27 cellular contexts compared by ENCODE assay signal in genomic region chr2:24363306-24363705, GRCh38.
"Had no signal": no experiment of that assay in that cellular context is flagged by ENCODE, and none has a peak within 500 bp of the region (broad histone marks: within the 10 kb centered on the region; RNA-seq: fewer than 3 reads in every experiment).

No MANE protein-coding gene starts in this region.

- ATAC-seq: activated naive CD8-positive, alpha-beta T cell treated with anti-CD3 and anti-CD28 coated beads, Interleukin-2, amount 50 U/mL, for 24 hours; left lung; lower lobe of right lung; mucosa of descending colon; right lobe of liver; WTC11 had no signal

- H3K36me3 ChIP-seq: breast epithelium, left lung, lower lobe of right lung, ovary, right lobe of liver, upper lobe of left lung had no signal

- H3K27me3 Mint-ChIP-seq: activated naive CD8-positive, alpha-beta T cell treated with anti-CD3 and anti-CD28 coated beads, Interleukin-2, amount 50 U/mL, for 24 hours; activated T-cell treated with anti-CD3 and anti-CD28 coated beads, Interleukin-2, amount 50 U/mL, for 24 hours; progenitor cell of endocrine pancreas; stimulated activated naive CD8-positive, alpha-beta T cell treated with anti-CD3 and anti-CD28 coated beads, Interleukin-15, Interleukin-2, amounts not matched to agents 100 ng/mL and 50 ng/mL, for 24 hours had no signal

- H3K4me3 ChIP-seq: breast epithelium, left lung, lower lobe of right lung, mucosa of descending colon, ovary, right lobe of liver, upper lobe of left lung had no signal

- DNase-seq: activated CD4-positive, alpha-beta T cell treated with anti-CD3 and anti-CD28 coated beads for 48 hours; activated CD4-positive, alpha-beta T cell treated with anti-CD3 and anti-CD28 coated beads, Interleukin-2, amount 50 U/mL, for 48 hours; activated CD8-positive, alpha-beta memory T cell treated with anti-CD3 and anti-CD28 coated beads, Interleukin-2, amount 50 U/mL, for 4 hours; activated gamma-delta T cell; activated naive CD4-positive, alpha-beta T cell treated with anti-CD3 and anti-CD28 coated beads, Interleukin-2, amount 50 U/mL, for 16 hours; activated naive CD8-positive, alpha-beta T cell treated with anti-CD3 and anti-CD28 coated beads, Interleukin-2, amount 50 U/mL, for 24 hours; activated T-cell treated with anti-CD3 and anti-CD28 coated beads, Interleukin-2, amount 50 U/mL, for 24 hours; amygdala; central memory CD4-positive, alpha-beta T cell; endodermal cell; kidney glomerular epithelial cell; left lung; lower lobe of right lung; mesendoderm; mucosa of descending colon; nephron progenitor cell; ovary; right lobe of liver; stimulated activated CD4-positive, alpha-beta T cell treated with anti-CD3 and anti-CD28 coated beads, Interleukin-12 subunit alpha, Interleukin-12 subunit beta, amount 100 ng/mL, for 4 hours; stimulated activated CD4-positive, alpha-beta T cell treated with anti-CD3 and anti-CD28 coated beads, Interleukin-4, amount 100 ng/mL, for 1 hour; substantia nigra; T-helper 2 cell; upper lobe of left lung had no signal

- H3K27me3 ChIP-seq: breast epithelium, left lung, ovary, right lobe of liver, upper lobe of left lung had no signal

- H3K36me3 Mint-ChIP-seq: WTC11 had no signal

- H3K27ac Mint-ChIP-seq: activated naive CD8-positive, alpha-beta T cell treated with anti-CD3 and anti-CD28 coated beads, Interleukin-2, amount 50 U/mL, for 24 hours; activated T-cell treated with anti-CD3 and anti-CD28 coated beads, Interleukin-2, amount 50 U/mL, for 24 hours; endodermal cell; nephron progenitor cell; progenitor cell of endocrine pancreas; stimulated activated naive CD8-positive, alpha-beta T cell treated with anti-CD3 and anti-CD28 coated beads, Interleukin-15, Interleukin-2, amounts not matched to agents 100 ng/mL and 50 ng/mL, for 24 hours; WTC11 had no signal

- H3K9me3 ChIP-seq: breast epithelium, left lung, lower lobe of right lung, mucosa of descending colon, ovary, right lobe of liver, upper lobe of left lung had no signal

- H3K4me3 Mint-ChIP-seq: activated naive CD8-positive, alpha-beta T cell treated with anti-CD3 and anti-CD28 coated beads, Interleukin-2, amount 50 U/mL, for 24 hours; activated T-cell treated with anti-CD3 and anti-CD28 coated beads, Interleukin-2, amount 50 U/mL, for 24 hours; endodermal cell; nephron progenitor cell; WTC11 had no signal

- H3K27ac ChIP-seq: breast epithelium, left lung, lower lobe of right lung, ovary, right lobe of liver had no signal

- H3K9me3 Mint-ChIP-seq: activated naive CD8-positive, alpha-beta T cell treated with anti-CD3 and anti-CD28 coated beads, Interleukin-2, amount 50 U/mL, for 24 hours; activated T-cell treated with anti-CD3 and anti-CD28 coated beads, Interleukin-2, amount 50 U/mL, for 24 hours; endodermal cell; nephron progenitor cell; stimulated activated naive CD8-positive, alpha-beta T cell treated with anti-CD3 and anti-CD28 coated beads, Interleukin-15, Interleukin-2, amounts not matched to agents 100 ng/mL and 50 ng/mL, for 24 hours; WTC11 had no signal

- H3K4me1 ChIP-seq: breast epithelium, right lobe of liver had no signal
